ENCODE assay signal across 8 cellular contexts in the genomic region with DNA sequence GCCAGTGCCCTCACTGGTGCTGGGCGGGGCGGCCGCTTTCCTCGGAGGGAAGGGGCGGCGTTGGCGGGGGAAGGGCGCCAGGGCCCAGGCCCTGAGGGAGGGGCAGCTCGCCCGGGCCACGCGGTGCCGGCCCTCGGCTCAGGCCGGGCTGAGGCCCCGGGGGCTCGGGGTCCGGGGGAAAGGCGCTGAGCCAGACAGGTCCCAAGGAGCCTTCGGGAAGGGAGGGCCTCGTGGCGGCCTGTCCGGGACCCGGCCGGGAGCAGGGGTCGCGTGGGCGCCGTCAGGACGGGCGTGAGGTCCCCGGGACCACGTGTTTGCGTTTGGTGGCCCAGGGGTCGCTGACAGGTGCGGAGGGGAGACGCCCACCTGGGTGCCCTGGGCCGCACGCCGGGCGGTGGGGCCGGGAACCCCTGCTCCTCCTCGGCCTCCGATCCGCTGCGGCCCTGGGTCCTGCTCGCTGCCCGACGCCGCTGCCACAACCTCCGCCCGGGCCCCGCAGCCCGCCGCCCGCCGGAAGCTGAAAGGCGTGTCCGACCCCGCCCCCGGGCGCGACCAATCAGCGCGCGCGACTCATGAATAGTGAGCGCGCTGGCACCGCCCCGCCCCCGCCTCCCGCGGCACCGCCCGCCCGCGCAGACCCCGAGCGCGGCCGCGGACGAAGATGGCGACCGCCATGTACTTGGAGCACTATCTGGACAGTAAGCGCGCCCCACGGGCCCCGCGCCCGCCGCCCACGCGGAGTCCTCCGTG. TPM values are rescaled to one million over a fixed set of nuclear protein-coding genes. Genes with fewer than 3 reads are reported as not detected.
A peak's percentile ranks its signal among the peaks of the same experiment; 100 is the strongest.
DNase-seq lines count a peak whose midpoint lies in the region; ATAC-seq and TF ChIP-seq lines count a peak whose summit lies in the region.

Gene ING5, plus strand, starts transcription at position 635 of the 750 bp plus-strand sequence. Its CDS starts 27 bp downstream, at position 662.

- ATAC-seq in GM21423 (IDR thresholded peaks at IDR 0.05; ENCODE audit: unreplicated experiment), result peak; percentile 54

- TF ChIP-seq CTCF in OCI-LY1 (IDR thresholded peaks at IDR 0.05; ENCODE audit: low read length), result no peak
- TF ChIP-seq CTCF in mesothelial cell of epicardium (IDR thresholded peaks at IDR 0.05; ENCODE audit: unreplicated experiment), result no peak

- H3K9me3 ChIP-seq in HUES48 (ENCODE audit: control insufficient read depth, insufficient read depth, low read length) (no peaks in the 10 kb centered on the region), OCI-LY1 (ENCODE audit: low read length) (peaks cover 6% of the 10 kb centered on the region)

- H3K4me3 ChIP-seq in HUES48 (ENCODE audit: low read depth, low read length) (peak within 1 kb of the TSS; percentile 83), OCI-LY1 (ENCODE audit: low read depth, low read length, poor library complexity, severe bottlenecking) (peak within 1 kb of the TSS; percentile 77)

- H2AFZ ChIP-seq in OCI-LY1 (ENCODE audit: low read length), result no peak within 1 kb of the TSS

- peaks cover 10% of the 10 kb centered on the region for H3K4me1 Mint-ChIP-seq in mesothelial cell of epicardium

- H3K36me3 ChIP-seq in HUES48 (ENCODE audit: control insufficient read depth, insufficient read depth, low read length), result peaks cover 23% of the 10 kb centered on the region
- peaks cover 22% of the 10 kb centered on the region for H3K36me3 ChIP-seq in OCI-LY1 (ENCODE audit: insufficient read depth, low read length)

- H3K27me3 Mint-ChIP-seq in mesothelial cell of epicardium (ENCODE audit: low read depth), result no peaks in the 10 kb centered on the region

- H3K9ac ChIP-seq in HUES48 (ENCODE audit: low read depth, low read length) (peak within 1 kb of the TSS; percentile 98), OCI-LY1 (ENCODE audit: low read length) (peak within 1 kb of the TSS; percentile 93)

- H3F3A ChIP-seq in OCI-LY1 (ENCODE audit: insufficient read depth, low read length), result no peaks in the 10 kb centered on the region

- peak within 1 kb of the TSS; percentile 76 for H3K4me3 Mint-ChIP-seq in mesothelial cell of epicardium

- no peaks in the 10 kb centered on the region for H3K9me2 ChIP-seq in OCI-LY1 (ENCODE audit: low read depth, low read length)

- H3K4me2 ChIP-seq in OCI-LY1 (ENCODE audit: low read length), result peak within 1 kb of the TSS; percentile 90

- peak; percentile 93 for DNase-seq in Caki2 (ENCODE audit: low read depth)
- peak; percentile 90 for DNase-seq in activated CD8-positive, alpha-beta memory T cell treated with anti-CD3 and anti-CD28 coated beads, Interleukin-2, amount 50 U/mL, for 24 hours (ENCODE audit: extremely low read depth)
- peak; percentile 97 to 98 for DNase-seq in mesothelial cell of epicardium (ENCODE audit: low spot score in 2 of 2, unreplicated experiment in 2 of 2)
- peak; percentile 88 to 91 for DNase-seq in stimulated activated CD8-positive, alpha-beta memory T cell treated with anti-CD3 and anti-CD28 coated beads, Interleukin-15, amount 100 ng/mL, for 4 hours (ENCODE audit: low read depth in 2 of 2)

- H3K79me2 ChIP-seq in OCI-LY1 (ENCODE audit: insufficient read depth, low read length), result peaks cover 7% of the 10 kb centered on the region; the same call in 1 of the 2 replicates

- in situ Hi-C loops in Caki2 (cut with HindIII; ENCODE audit: low pct_unique_long_range_greater_than_20kb, low sequenced_read_pairs), result no loop called here
- in situ Hi-C loops in endometrial microvascular endothelial cells (cut with HindIII; ENCODE audit: inconsistent ontology term, low pct_unique_long_range_greater_than_20kb, low sequenced_read_pairs), result no loop called here

- no peaks in the 10 kb centered on the region for H4K20me1 ChIP-seq in OCI-LY1 (ENCODE audit: insufficient read depth, low read length)

- peaks cover 6% of the 10 kb centered on the region; the same call in 1 of the 2 replicates for H3K4me1 ChIP-seq in HUES48 (ENCODE audit: control insufficient read depth, insufficient read depth, low read length)
- peaks cover 19% of the 10 kb centered on the region for H3K4me1 ChIP-seq in OCI-LY1 (ENCODE audit: insufficient read depth, low read length, severe bottlenecking)

- H3K36me3 Mint-ChIP-seq in mesothelial cell of epicardium, result peaks cover 14% of the 10 kb centered on the region

- H3K9me3 Mint-ChIP-seq in mesothelial cell of epicardium, result peaks cover 7% of the 10 kb centered on the region

- peak within 1 kb of the TSS; percentile 98 for H3K27ac ChIP-seq in HUES48 (ENCODE audit: low read depth, low read length)
- H3K27ac ChIP-seq in OCI-LY1 (ENCODE audit: low read depth, low read length, poor library complexity, severe bottlenecking), result peak within 1 kb of the TSS; percentile 77

- peak within 1 kb of the TSS; percentile 83 for H3K27ac Mint-ChIP-seq in mesothelial cell of epicardium

- H3K27me3 ChIP-seq in HUES48 (ENCODE audit: control insufficient read depth, insufficient read depth, low read length) (no peaks in the 10 kb centered on the region), OCI-LY1 (ENCODE audit: insufficient read depth, low read length) (no peaks in the 10 kb centered on the region)

RNA-seq across cellular contexts. Expression of gene ING5, which starts in this region (rescaled TPM):
- total RNA-seq in Caki2 (2014; rRNA removed; shearing (Covaris generic); ENCODE audit: low replicate concordance), result 31.9 and 41.0 TPM in 2 replicates
- total RNA-seq in endometrial microvascular endothelial cells (ENCODE audit: inconsistent ontology term) (12.6 TPM), mesothelial cell of epicardium (50.8 to 56.9 TPM (median 51.8 TPM) in 3 replicates)

Comparison
In these comparisons a context has a peak if more than half of its experiments do, and no peak if none do; other contexts are left out.
1. Peak in every context shown above with its lines: DNase-seq, ATAC-seq, H3K4me3 ChIP-seq and H3K27ac ChIP-seq.